15 cellular contexts compared by ENCODE assay signal in genomic region chr4:59612235-59612634, GRCh38.
A peak's percentile ranks its signal among the peaks of the same experiment; 100 is the strongest.
DNase-seq lines count a peak whose midpoint lies in the region; FAIRE-seq and TF ChIP-seq lines count a peak whose summit lies in the region.
"Had no signal": no experiment of that assay in that cellular context is flagged by ENCODE, and none has a peak within 500 bp of the region (broad histone marks: within the 10 kb centered on the region; RNA-seq: fewer than 3 reads in every experiment).

No MANE protein-coding gene starts in this region.

- no peak overlapping the region for H3K4me3 Mint-ChIP-seq in nephron progenitor cell
- H3K4me3 Mint-ChIP-seq: activated CD8-positive, alpha-beta memory T cell treated with anti-CD3 and anti-CD28 coated beads, Interleukin-2, amount 10 ng/mL, durations not matched to agents 7 days and 5 days; stimulated activated naive CD8-positive, alpha-beta T cell treated with anti-CD3 and anti-CD28 coated beads, Interleukin-15, amount 100 ng/mL, for 72 hours had no signal

- no peak overlapping the region for H3K4me3 ChIP-seq in keratinocyte (ENCODE audit: control insufficient read depth in 2 of 3, extremely low read depth in 1 of 3, insufficient read depth in 2 of 3, low read depth in 1 of 3, low read length in 3 of 3)
- H3K4me3 ChIP-seq: BLaER1 had no signal

- dilution Hi-C loops in keratinocyte (cut with MboI; ENCODE audit: extremely low pct_ligation_motif_present, low sequenced_read_pairs), result no loop called here

- H3K9ac ChIP-seq in keratinocyte (ENCODE audit: control insufficient read depth, extremely low read depth, insufficient read depth, low read length), result no peak overlapping the region
- H3K9ac ChIP-seq: BLaER1 had no signal

- no peaks in the 10 kb centered on the region for H3K36me3 Mint-ChIP-seq in nephron progenitor cell (ENCODE audit: low read depth)
- H3K36me3 Mint-ChIP-seq: activated CD8-positive, alpha-beta memory T cell treated with anti-CD3 and anti-CD28 coated beads, Interleukin-2, amount 10 ng/mL, durations not matched to agents 7 days and 5 days had no signal

- H3K4me2 ChIP-seq in keratinocyte (ENCODE audit: control insufficient read depth, extremely low read depth, insufficient read depth, low read depth, low read length), result no peak overlapping the region
- H3K4me2 ChIP-seq: BLaER1 had no signal

- FAIRE-seq in keratinocyte (lab: Jason Lieb, UNC) (no peak), D721Med (lab: Jason Lieb, UNC) (no peak)
- FAIRE-seq: endometrium, islet of Langerhans had no signal

- no peaks in the 10 kb centered on the region for H4K20me1 ChIP-seq in keratinocyte (ENCODE audit: control insufficient read depth, extremely low read depth, insufficient read depth, low read length)
- H4K20me1 ChIP-seq: BLaER1 had no signal

- H3K9me1 ChIP-seq in keratinocyte (ENCODE audit: control insufficient read depth, extremely low read depth, insufficient read depth, low read length), result peaks cover 3% of the 10 kb centered on the region

- H3K27me3 Mint-ChIP-seq in nephron progenitor cell (ENCODE audit: low read depth, poor library complexity), result no peaks in the 10 kb centered on the region
- H3K27me3 Mint-ChIP-seq: activated CD8-positive, alpha-beta memory T cell treated with anti-CD3 and anti-CD28 coated beads, Interleukin-2, amount 10 ng/mL, durations not matched to agents 7 days and 5 days; stimulated activated naive CD8-positive, alpha-beta T cell treated with anti-CD3 and anti-CD28 coated beads, Interleukin-15, amount 100 ng/mL, for 72 hours had no signal

- no peaks in the 10 kb centered on the region for H3K27me3 ChIP-seq in keratinocyte (ENCODE audit: control insufficient read depth, extremely low read depth, insufficient read depth, low read length)
- H3K27me3 ChIP-seq: BLaER1 had no signal

- H3K9me3 ChIP-seq in keratinocyte (ENCODE audit: control insufficient read depth, low read depth, low read length), result no peaks in the 10 kb centered on the region
- H3K9me3 ChIP-seq: BLaER1 had no signal

- peak; percentile 44 for DNase-seq in AG08396 (ENCODE audit: low spot score)
- peak; percentile 88 for DNase-seq in LHCN-M2 (ENCODE audit: low read depth)
- peak; percentile 45 for DNase-seq in astrocyte of the hippocampus (ENCODE audit: low read depth, low spot score)
- DNase-seq in keratinocyte (ENCODE audit: low read depth, low spot score), result peak; percentile 7
- DNase-seq in nephron progenitor cell, result no peak
- DNase-seq in D721Med (ENCODE audit: insufficient read length, low spot score), result no peak
- no peak for DNase-seq in RPMI8226
- DNase-seq in NCI-H1417 treated with DMSO at 0.1 percent for 48 hours (lab: John Stamatoyannopoulos, UW), result no peak
- DNase-seq: activated CD8-positive, alpha-beta memory T cell treated with anti-CD3 and anti-CD28 coated beads, Interleukin-2, amount 10 ng/mL, durations not matched to agents 7 days and 5 days; GOT3; NCI-H69; stimulated activated naive CD8-positive, alpha-beta T cell treated with anti-CD3 and anti-CD28 coated beads, Interleukin-15, amount 100 ng/mL, for 72 hours had no signal

- no peaks in the 10 kb centered on the region for H3K36me3 ChIP-seq in keratinocyte (ENCODE audit: control insufficient read depth in 2 of 2, extremely low read depth in 1 of 2, insufficient read depth in 2 of 2, low read length in 2 of 2)
- H3K36me3 ChIP-seq: BLaER1 had no signal

- H3K4me1 ChIP-seq in keratinocyte (ENCODE audit: control insufficient read depth, extremely low read depth, insufficient read depth, low read length), result peaks cover 17% of the 10 kb centered on the region
- H3K4me1 ChIP-seq: BLaER1 had no signal

- no peak overlapping the region for H3K27ac ChIP-seq in keratinocyte (ENCODE audit: control insufficient read depth, insufficient read depth, low read length)
- H3K27ac ChIP-seq: BLaER1 had no signal

- H3K4me1 Mint-ChIP-seq in nephron progenitor cell, result no peaks in the 10 kb centered on the region
- H3K4me1 Mint-ChIP-seq: activated CD8-positive, alpha-beta memory T cell treated with anti-CD3 and anti-CD28 coated beads, Interleukin-2, amount 10 ng/mL, durations not matched to agents 7 days and 5 days; stimulated activated naive CD8-positive, alpha-beta T cell treated with anti-CD3 and anti-CD28 coated beads, Interleukin-15, amount 100 ng/mL, for 72 hours had no signal

- H2AFZ ChIP-seq in keratinocyte (ENCODE audit: control insufficient read depth, low read length), result no peak overlapping the region

- no peak overlapping the region for H3K27ac Mint-ChIP-seq in nephron progenitor cell
- H3K27ac Mint-ChIP-seq: activated CD8-positive, alpha-beta memory T cell treated with anti-CD3 and anti-CD28 coated beads, Interleukin-2, amount 10 ng/mL, durations not matched to agents 7 days and 5 days; stimulated activated naive CD8-positive, alpha-beta T cell treated with anti-CD3 and anti-CD28 coated beads, Interleukin-15, amount 100 ng/mL, for 72 hours had no signal

- no peaks in the 10 kb centered on the region for H3K79me2 ChIP-seq in keratinocyte (ENCODE audit: control insufficient read depth, insufficient read depth, low read length)

- TF ChIP-seq CTCF in keratinocyte (optimal IDR thresholded peaks at IDR 0.05 in 1 of 3, IDR thresholded peaks at IDR 0.05 in 1 of 3, conservative IDR thresholded peaks at IDR 0.05 in 1 of 3; ENCODE audit: extremely low read depth in 1 of 3, insufficient read depth in 2 of 3, low read length in 3 of 3), result no peak
- no peak for TF ChIP-seq CTCF in nephron progenitor cell (IDR thresholded peaks at IDR 0.05)
- TF ChIP-seq CTCF in D721Med (IDR thresholded peaks at IDR 0.05; ENCODE audit: insufficient read depth, missing control alignments), result no peak

- no peaks in the 10 kb centered on the region for H3K9me3 Mint-ChIP-seq in nephron progenitor cell
- H3K9me3 Mint-ChIP-seq: stimulated activated naive CD8-positive, alpha-beta T cell treated with anti-CD3 and anti-CD28 coated beads, Interleukin-15, amount 100 ng/mL, for 72 hours had no signal

Comparison
In these comparisons a context has a peak if more than half of its experiments do, and no peak if none do; other contexts are left out.
1. DNase-seq: peak in AG08396 (single experiment), LHCN-M2 (single experiment), astrocyte of the hippocampus (single experiment) and keratinocyte (single experiment); none in nephron progenitor cell (single experiment), D721Med (single experiment), RPMI8226 (single experiment) and NCI-H1417 treated with DMSO at 0.1 percent for 48 hours (single experiment).